12 cellular contexts compared by ENCODE assay signal in the genomic region with DNA sequence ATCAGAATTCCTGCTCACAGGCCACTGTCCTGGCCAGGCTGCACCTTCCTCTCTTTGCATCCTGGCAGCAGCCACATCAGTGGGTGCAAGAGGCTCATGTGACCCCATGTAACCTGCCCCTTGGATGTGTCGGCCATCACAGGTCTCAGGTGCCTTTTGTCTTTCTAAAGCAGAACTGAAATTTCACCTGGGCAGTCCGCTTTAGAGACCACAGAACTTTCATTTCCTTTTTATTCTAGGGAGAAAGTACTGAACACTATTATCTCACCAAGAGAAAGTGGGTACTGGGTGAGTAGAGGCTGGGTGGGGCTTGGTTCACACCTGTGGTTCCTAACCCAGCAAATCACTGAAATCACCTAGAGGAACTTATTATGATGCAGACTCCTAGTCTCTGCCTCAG. TPM values are rescaled to one million over a fixed set of nuclear protein-coding genes. Genes with fewer than 3 reads are reported as not detected.
DNase-seq lines count a peak whose midpoint lies in the region; ATAC-seq and TF ChIP-seq lines count a peak whose summit lies in the region.
"Had no signal": no experiment of that assay in that cellular context is flagged by ENCODE, and none has a peak within 500 bp of the region (broad histone marks: within the 10 kb centered on the region; RNA-seq: fewer than 3 reads in every experiment).

No MANE protein-coding gene starts in this region.

- TF ChIP-seq CTCF in SU-DHL-6 (IDR thresholded peaks at IDR 0.05; ENCODE audit: insufficient read depth, low read length, poor library complexity, severe bottlenecking) (no peak), PC-3 (conservative IDR thresholded peaks at IDR 0.05; ENCODE audit: low read depth, low read length) (no peak)

- H4K20me1 ChIP-seq in SU-DHL-6 (ENCODE audit: low read depth, low read length), result no peaks in the 10 kb centered on the region
- H4K20me1 ChIP-seq in PC-3 (ENCODE audit: low read length), result no peaks in the 10 kb centered on the region

- H3K27me3 ChIP-seq in SU-DHL-6 (ENCODE audit: low read length) (no peaks in the 10 kb centered on the region), PC-3 (ENCODE audit: low read length) (no peaks in the 10 kb centered on the region)
- H3K27me3 ChIP-seq: ovary had no signal

- H3F3A ChIP-seq in SU-DHL-6 (ENCODE audit: insufficient read depth) (no peaks in the 10 kb centered on the region; the same call in 1 of the 2 replicates), PC-3 (ENCODE audit: low read length, unreplicated experiment) (no peaks in the 10 kb centered on the region)

- H2AFZ ChIP-seq in SU-DHL-6 (ENCODE audit: low read depth, low read length, severe bottlenecking) (no peak overlapping the region), PC-3 (ENCODE audit: low read length) (no peak overlapping the region)

- DNase-seq in stimulated activated CD4-positive, alpha-beta T cell treated with anti-CD3 and anti-CD28 coated beads, Interleukin-2, amount 100 ng/mL, for 48 hours, result no peak
- DNase-seq in NCI-H2196 treated with DMSO at 0.1 percent for 48 hours (lab: John Stamatoyannopoulos, UW; ENCODE audit: unreplicated experiment) (no peak), PC-3 (no peak), SK-N-DZ (ENCODE audit: low spot score) (no peak)
- DNase-seq: activated T-cell treated with anti-CD3 and anti-CD28 coated beads, Interleukin-2, amount 50 U/mL, for 48 hours; NCI-H2081 treated with DMSO at 0.1 percent for 48 hours; ovary had no signal

- H3K36me3 ChIP-seq in SU-DHL-6 (ENCODE audit: low read length) (no peaks in the 10 kb centered on the region), PC-3 (ENCODE audit: low read depth, low read length) (no peaks in the 10 kb centered on the region)
- H3K36me3 ChIP-seq: ovary had no signal

- H3K9ac ChIP-seq in SU-DHL-6 (ENCODE audit: low read length) (no peak overlapping the region), PC-3 (ENCODE audit: low read length) (no peak overlapping the region)

- H3K9me2 ChIP-seq in SU-DHL-6 (replicated peaks; ENCODE audit: insufficient read depth, low read length) (no peaks in the 10 kb centered on the region), PC-3 (replicated peaks; ENCODE audit: low read length) (no peaks in the 10 kb centered on the region)

- POLR2A ChIA-PET in PC-3 (lab: Charles Lee; ENCODE audit: unreplicated experiment), result no interaction called here

- peak; percentile 93 for ATAC-seq in GM18499 (IDR thresholded peaks at IDR 0.05; ENCODE audit: insufficient read depth, unreplicated experiment)
- peak; percentile 98 for ATAC-seq in GM19467 (IDR thresholded peaks at IDR 0.05; ENCODE audit: unreplicated experiment)
- ATAC-seq in HG03045 (IDR thresholded peaks at IDR 0.05; ENCODE audit: unreplicated experiment), result peak; percentile 94
- no peak for ATAC-seq in PC-3

- CTCF ChIA-PET in PC-3 (lab: Charles Lee), result no interaction called here

- intact Hi-C loops in PC-3 (cut with micrococcal nuclease), result no loop called here

- H3K4me3 ChIP-seq in SU-DHL-6 (ENCODE audit: insufficient read depth, low read length, poor library complexity, severe bottlenecking) (no peak overlapping the region), PC-3 (ENCODE audit: low read length) (no peak overlapping the region)
- H3K4me3 ChIP-seq: ovary had no signal

- H3K79me2 ChIP-seq in SU-DHL-6 (ENCODE audit: insufficient read depth, low read length) (no peaks in the 10 kb centered on the region), PC-3 (ENCODE audit: low read length) (no peaks in the 10 kb centered on the region)

- H3K27ac ChIP-seq in SU-DHL-6 (ENCODE audit: low read depth, low read length), result peak overlapping the region; percentile 57
- no peak overlapping the region for H3K27ac ChIP-seq in PC-3 (ENCODE audit: low read length)
- H3K27ac ChIP-seq: HL-60, ovary had no signal

- H3K4me2 ChIP-seq in SU-DHL-6 (ENCODE audit: low read depth, low read length, poor library complexity, severe bottlenecking) (peak overlapping the region; percentile 45), PC-3 (ENCODE audit: low read length) (no peak overlapping the region)

- no peaks in the 10 kb centered on the region for H3K4me1 ChIP-seq in PC-3 (ENCODE audit: insufficient read depth, low read length)

- H3K9me3 ChIP-seq in SU-DHL-6 (ENCODE audit: insufficient read depth, low read length) (no peaks in the 10 kb centered on the region), PC-3 (ENCODE audit: low read length) (no peaks in the 10 kb centered on the region)
- H3K9me3 ChIP-seq: ovary had no signal

- BruUV-seq in PC-3 (replicated peaks; lab: Mats Ljungman, UMichigan), result no TSS peak

RNA-seq across cellular contexts. Expression of gene NUP160, which starts 51.7 kb away (rescaled TPM):
- 23.0 and 25.9 TPM in 2 replicates for total RNA-seq in PC-3 (2014; rRNA removed)
- polyA plus RNA-seq in SK-N-DZ (2014; cell fraction: cytosol; rRNA removed), result 41.7 and 42.0 TPM in 2 replicates
- 59.1 and 70.3 TPM in 2 replicates for polyA plus RNA-seq in SK-N-DZ (2014; cell fraction: nucleus; rRNA removed)
